Comparison of ENCODE assay signal across 1 cellular context in the genomic region with DNA sequence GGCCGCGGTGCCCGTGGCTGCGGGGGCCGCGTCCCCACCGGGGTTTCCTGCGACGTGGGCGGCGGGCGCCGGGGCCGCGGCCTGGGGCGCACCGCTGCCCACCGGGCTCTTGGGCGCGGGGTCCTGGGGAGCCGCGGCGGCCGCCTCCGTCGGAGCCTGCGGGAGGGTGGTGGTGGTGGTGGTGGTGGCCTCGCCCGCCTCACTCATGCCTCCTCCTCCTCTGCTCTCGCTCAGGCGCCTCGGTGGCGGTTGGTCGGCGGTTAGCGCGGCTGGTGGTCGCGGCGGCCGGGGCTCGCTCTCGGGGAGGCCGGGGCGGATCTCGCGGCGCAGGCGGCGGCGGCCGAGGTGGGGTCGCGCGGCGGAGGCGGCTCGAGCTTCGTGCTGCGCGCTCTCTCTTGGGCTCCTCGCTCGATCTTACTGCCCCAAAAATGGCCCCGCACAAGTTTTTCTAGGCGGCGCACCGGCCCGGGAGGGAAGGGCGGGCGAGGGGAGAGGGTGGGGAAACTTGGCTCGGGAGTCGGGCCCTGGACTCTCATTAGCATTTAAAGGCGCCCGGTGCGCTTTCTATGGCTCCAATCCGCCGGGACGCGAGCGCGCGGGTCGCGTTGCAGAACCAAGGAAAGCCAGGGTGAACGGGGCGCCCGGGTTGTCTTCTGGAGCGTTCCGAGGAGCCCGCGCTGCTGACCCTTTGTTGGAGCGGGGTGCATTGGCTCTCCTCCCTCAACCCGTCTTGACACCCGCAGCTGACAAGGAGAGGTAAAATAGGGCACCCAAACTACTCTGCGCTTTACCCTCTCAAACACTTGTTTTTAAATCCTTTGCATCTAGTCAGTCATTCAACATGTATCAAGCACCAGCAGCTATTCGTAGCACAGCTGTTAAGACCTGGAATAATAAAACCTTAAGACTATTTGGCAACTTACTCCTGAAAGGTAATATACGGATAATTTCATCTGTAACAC.
TF ChIP-seq lines count a peak whose summit lies in the region.

A gene (minus strand): TSS at position 419 of the 962 bp plus-strand sequence. CDS start 212 bp downstream, at position 207.

TF ChIP-seq in K562, 482 proteins besides CTCF, POLR2A, EP300 and RAD21 (continued from another document):
- TF ChIP-seq, protein P1, sequence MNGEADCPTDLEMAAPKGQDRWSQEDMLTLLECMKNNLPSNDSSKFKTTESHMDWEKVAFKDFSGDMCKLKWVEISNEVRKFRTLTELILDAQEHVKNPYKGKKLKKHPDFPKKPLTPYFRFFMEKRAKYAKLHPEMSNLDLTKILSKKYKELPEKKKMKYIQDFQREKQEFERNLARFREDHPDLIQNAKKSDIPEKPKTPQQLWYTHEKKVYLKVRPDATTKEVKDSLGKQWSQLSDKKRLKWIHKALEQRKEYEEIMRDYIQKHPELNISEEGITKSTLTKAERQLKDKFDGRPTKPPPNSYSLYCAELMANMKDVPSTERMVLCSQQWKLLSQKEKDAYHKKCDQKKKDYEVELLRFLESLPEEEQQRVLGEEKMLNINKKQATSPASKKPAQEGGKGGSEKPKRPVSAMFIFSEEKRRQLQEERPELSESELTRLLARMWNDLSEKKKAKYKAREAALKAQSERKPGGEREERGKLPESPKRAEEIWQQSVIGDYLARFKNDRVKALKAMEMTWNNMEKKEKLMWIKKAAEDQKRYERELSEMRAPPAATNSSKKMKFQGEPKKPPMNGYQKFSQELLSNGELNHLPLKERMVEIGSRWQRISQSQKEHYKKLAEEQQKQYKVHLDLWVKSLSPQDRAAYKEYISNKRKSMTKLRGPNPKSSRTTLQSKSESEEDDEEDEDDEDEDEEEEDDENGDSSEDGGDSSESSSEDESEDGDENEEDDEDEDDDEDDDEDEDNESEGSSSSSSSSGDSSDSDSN (IDR thresholded peaks at IDR 0.05; ENCODE audit: borderline replicate concordance in 1 of 2, low read depth in 2 of 2, low read length in 2 of 2), result 0 out of 4 replicates have a peak, but pooled peaks have one; percentile 16 to 40
- TF ChIP-seq TAF1 (IDR thresholded peaks at IDR 0.05; ENCODE audit: control insufficient read depth, extremely low read depth, insufficient read depth, low read length, severe bottlenecking) (peak; percentile 64), POLR2AphosphoS5 (IDR thresholded peaks at IDR 0.05; ENCODE audit: control insufficient read depth, insufficient read depth, low read depth, low read length) (peak; percentile 32; the same call in 1 of the 2 replicates), ZNF766 (CRISPR knock-in tag; conservative IDR thresholded peaks at IDR 0.05) (0 out of 2 replicates have a peak, but pooled peaks have one; percentile 13), SIN3A (IDR thresholded peaks at IDR 0.05; ENCODE audit: borderline replicate concordance in 2 of 2, control insufficient read depth in 1 of 2, low read depth in 2 of 2, low read length in 2 of 2) (no peak; a peak in 1 of 4 replicates), SRSF9 (IDR thresholded peaks at IDR 0.05; ENCODE audit: borderline replicate concordance, low read depth, low read length) (no peak), HMGN3 (IDR thresholded peaks at IDR 0.05; ENCODE audit: borderline replicate concordance, extremely low read depth, insufficient read length, low read depth, low read length) (peak; percentile 43), TBP (optimal IDR thresholded peaks at IDR 0.05; ENCODE audit: low read depth, low read length) (peak; percentile 5), CREB1 (IDR thresholded peaks at IDR 0.05) (no peak), CREB1 (CRISPR knock-in tag; IDR thresholded peaks at IDR 0.05) (no peak), SMARCC2 (IDR thresholded peaks at IDR 0.05; ENCODE audit: low read depth) (no peak), MEIS2 (IDR thresholded peaks at IDR 0.05; ENCODE audit: partially characterized antibody) (no peak), NONO (IDR thresholded peaks at IDR 0.05; ENCODE audit: low read depth in 2 of 2, low read length in 1 of 2) (peak in 1 of 2 experiments; percentile 51; a peak in 2 of 4 replicates), TCF7L2 (IDR thresholded peaks at IDR 0.05; ENCODE audit: low read depth, low read length) (no peak), FOXA3 (CRISPR knock-in tag; conservative IDR thresholded peaks at IDR 0.05 in 1 of 2, IDR thresholded peaks at IDR 0.05 in 1 of 2) (no peak), MEF2A (IDR thresholded peaks at IDR 0.05; ENCODE audit: control insufficient read depth, low read depth, low read length) (no peak), ZNF696 (CRISPR knock-in tag; conservative IDR thresholded peaks at IDR 0.05) (no peak)
- TF ChIP-seq, protein P2, sequence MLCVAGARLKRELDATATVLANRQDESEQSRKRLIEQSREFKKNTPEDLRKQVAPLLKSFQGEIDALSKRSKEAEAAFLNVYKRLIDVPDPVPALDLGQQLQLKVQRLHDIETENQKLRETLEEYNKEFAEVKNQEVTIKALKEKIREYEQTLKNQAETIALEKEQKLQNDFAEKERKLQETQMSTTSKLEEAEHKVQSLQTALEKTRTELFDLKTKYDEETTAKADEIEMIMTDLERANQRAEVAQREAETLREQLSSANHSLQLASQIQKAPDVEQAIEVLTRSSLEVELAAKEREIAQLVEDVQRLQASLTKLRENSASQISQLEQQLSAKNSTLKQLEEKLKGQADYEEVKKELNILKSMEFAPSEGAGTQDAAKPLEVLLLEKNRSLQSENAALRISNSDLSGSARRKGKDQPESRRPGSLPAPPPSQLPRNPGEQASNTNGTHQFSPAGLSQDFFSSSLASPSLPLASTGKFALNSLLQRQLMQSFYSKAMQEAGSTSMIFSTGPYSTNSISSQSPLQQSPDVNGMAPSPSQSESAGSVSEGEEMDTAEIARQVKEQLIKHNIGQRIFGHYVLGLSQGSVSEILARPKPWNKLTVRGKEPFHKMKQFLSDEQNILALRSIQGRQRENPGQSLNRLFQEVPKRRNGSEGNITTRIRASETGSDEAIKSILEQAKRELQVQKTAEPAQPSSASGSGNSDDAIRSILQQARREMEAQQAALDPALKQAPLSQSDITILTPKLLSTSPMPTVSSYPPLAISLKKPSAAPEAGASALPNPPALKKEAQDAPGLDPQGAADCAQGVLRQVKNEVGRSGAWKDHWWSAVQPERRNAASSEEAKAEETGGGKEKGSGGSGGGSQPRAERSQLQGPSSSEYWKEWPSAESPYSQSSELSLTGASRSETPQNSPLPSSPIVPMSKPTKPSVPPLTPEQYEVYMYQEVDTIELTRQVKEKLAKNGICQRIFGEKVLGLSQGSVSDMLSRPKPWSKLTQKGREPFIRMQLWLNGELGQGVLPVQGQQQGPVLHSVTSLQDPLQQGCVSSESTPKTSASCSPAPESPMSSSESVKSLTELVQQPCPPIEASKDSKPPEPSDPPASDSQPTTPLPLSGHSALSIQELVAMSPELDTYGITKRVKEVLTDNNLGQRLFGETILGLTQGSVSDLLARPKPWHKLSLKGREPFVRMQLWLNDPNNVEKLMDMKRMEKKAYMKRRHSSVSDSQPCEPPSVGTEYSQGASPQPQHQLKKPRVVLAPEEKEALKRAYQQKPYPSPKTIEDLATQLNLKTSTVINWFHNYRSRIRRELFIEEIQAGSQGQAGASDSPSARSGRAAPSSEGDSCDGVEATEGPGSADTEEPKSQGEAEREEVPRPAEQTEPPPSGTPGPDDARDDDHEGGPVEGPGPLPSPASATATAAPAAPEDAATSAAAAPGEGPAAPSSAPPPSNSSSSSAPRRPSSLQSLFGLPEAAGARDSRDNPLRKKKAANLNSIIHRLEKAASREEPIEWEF (CRISPR knock-in tag; IDR thresholded peaks at IDR 0.05), result no peak
- TF ChIP-seq, protein P3, sequence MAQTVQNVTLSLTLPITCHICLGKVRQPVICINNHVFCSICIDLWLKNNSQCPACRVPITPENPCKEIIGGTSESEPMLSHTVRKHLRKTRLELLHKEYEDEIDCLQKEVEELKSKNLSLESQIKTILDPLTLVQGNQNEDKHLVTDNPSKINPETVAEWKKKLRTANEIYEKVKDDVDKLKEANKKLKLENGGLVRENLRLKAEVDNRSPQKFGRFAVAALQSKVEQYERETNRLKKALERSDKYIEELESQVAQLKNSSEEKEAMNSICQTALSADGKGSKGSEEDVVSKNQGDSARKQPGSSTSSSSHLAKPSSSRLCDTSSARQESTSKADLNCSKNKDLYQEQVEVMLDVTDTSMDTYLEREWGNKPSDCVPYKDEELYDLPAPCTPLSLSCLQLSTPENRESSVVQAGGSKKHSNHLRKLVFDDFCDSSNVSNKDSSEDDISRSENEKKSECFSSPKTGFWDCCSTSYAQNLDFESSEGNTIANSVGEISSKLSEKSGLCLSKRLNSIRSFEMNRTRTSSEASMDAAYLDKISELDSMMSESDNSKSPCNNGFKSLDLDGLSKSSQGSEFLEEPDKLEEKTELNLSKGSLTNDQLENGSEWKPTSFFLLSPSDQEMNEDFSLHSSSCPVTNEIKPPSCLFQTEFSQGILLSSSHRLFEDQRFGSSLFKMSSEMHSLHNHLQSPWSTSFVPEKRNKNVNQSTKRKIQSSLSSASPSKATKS (CRISPR knock-in tag; IDR thresholded peaks at IDR 0.05), result no peak
- TF ChIP-seq, protein P4, sequence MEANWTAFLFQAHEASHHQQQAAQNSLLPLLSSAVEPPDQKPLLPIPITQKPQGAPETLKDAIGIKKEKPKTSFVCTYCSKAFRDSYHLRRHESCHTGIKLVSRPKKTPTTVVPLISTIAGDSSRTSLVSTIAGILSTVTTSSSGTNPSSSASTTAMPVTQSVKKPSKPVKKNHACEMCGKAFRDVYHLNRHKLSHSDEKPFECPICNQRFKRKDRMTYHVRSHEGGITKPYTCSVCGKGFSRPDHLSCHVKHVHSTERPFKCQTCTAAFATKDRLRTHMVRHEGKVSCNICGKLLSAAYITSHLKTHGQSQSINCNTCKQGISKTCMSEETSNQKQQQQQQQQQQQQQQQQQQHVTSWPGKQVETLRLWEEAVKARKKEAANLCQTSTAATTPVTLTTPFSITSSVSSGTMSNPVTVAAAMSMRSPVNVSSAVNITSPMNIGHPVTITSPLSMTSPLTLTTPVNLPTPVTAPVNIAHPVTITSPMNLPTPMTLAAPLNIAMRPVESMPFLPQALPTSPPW (CRISPR knock-in tag; IDR thresholded peaks at IDR 0.05), result peak; percentile 53; the same call in 1 of the 2 replicates
- TF ChIP-seq, protein P5, sequence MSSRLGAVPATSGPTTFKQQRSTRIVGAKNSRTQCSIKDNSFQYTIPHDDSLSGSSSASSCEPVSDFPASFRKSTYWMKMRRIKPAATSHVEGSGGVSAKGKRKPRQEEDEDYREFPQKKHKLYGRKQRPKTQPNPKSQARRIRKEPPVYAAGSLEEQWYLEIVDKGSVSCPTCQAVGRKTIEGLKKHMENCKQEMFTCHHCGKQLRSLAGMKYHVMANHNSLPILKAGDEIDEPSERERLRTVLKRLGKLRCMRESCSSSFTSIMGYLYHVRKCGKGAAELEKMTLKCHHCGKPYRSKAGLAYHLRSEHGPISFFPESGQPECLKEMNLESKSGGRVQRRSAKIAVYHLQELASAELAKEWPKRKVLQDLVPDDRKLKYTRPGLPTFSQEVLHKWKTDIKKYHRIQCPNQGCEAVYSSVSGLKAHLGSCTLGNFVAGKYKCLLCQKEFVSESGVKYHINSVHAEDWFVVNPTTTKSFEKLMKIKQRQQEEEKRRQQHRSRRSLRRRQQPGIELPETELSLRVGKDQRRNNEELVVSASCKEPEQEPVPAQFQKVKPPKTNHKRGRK (tag; IDR thresholded peaks at IDR 0.05), result no peak
- TF ChIP-seq, protein P6, sequence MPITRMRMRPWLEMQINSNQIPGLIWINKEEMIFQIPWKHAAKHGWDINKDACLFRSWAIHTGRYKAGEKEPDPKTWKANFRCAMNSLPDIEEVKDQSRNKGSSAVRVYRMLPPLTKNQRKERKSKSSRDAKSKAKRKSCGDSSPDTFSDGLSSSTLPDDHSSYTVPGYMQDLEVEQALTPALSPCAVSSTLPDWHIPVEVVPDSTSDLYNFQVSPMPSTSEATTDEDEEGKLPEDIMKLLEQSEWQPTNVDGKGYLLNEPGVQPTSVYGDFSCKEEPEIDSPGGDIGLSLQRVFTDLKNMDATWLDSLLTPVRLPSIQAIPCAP (CRISPR knock-in tag; IDR thresholded peaks at IDR 0.05; ENCODE audit: borderline replicate concordance), result no peak
- TF ChIP-seq, protein P7, sequence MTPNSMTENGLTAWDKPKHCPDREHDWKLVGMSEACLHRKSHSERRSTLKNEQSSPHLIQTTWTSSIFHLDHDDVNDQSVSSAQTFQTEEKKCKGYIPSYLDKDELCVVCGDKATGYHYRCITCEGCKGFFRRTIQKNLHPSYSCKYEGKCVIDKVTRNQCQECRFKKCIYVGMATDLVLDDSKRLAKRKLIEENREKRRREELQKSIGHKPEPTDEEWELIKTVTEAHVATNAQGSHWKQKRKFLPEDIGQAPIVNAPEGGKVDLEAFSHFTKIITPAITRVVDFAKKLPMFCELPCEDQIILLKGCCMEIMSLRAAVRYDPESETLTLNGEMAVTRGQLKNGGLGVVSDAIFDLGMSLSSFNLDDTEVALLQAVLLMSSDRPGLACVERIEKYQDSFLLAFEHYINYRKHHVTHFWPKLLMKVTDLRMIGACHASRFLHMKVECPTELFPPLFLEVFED (CRISPR knock-in tag; conservative IDR thresholded peaks at IDR 0.05), result no peak
- TF ChIP-seq, protein P8, sequence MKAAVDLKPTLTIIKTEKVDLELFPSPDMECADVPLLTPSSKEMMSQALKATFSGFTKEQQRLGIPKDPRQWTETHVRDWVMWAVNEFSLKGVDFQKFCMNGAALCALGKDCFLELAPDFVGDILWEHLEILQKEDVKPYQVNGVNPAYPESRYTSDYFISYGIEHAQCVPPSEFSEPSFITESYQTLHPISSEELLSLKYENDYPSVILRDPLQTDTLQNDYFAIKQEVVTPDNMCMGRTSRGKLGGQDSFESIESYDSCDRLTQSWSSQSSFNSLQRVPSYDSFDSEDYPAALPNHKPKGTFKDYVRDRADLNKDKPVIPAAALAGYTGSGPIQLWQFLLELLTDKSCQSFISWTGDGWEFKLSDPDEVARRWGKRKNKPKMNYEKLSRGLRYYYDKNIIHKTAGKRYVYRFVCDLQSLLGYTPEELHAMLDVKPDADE (conservative IDR thresholded peaks at IDR 0.05; ENCODE audit: control insufficient read depth, low read depth, low read length), result no peak
- TF ChIP-seq, protein P9, sequence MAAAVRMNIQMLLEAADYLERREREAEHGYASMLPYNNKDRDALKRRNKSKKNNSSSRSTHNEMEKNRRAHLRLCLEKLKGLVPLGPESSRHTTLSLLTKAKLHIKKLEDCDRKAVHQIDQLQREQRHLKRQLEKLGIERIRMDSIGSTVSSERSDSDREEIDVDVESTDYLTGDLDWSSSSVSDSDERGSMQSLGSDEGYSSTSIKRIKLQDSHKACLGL (CRISPR knock-in tag; IDR thresholded peaks at IDR 0.05; ENCODE audit: borderline replicate concordance, poor library complexity, severe bottlenecking), result no peak
- TF ChIP-seq, protein P10, sequence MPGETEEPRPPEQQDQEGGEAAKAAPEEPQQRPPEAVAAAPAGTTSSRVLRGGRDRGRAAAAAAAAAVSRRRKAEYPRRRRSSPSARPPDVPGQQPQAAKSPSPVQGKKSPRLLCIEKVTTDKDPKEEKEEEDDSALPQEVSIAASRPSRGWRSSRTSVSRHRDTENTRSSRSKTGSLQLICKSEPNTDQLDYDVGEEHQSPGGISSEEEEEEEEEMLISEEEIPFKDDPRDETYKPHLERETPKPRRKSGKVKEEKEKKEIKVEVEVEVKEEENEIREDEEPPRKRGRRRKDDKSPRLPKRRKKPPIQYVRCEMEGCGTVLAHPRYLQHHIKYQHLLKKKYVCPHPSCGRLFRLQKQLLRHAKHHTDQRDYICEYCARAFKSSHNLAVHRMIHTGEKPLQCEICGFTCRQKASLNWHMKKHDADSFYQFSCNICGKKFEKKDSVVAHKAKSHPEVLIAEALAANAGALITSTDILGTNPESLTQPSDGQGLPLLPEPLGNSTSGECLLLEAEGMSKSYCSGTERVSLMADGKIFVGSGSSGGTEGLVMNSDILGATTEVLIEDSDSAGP (CRISPR knock-in tag; IDR thresholded peaks at IDR 0.05), result peak; percentile 87
